10 cellular contexts compared by ENCODE assay signal in the genomic region with DNA sequence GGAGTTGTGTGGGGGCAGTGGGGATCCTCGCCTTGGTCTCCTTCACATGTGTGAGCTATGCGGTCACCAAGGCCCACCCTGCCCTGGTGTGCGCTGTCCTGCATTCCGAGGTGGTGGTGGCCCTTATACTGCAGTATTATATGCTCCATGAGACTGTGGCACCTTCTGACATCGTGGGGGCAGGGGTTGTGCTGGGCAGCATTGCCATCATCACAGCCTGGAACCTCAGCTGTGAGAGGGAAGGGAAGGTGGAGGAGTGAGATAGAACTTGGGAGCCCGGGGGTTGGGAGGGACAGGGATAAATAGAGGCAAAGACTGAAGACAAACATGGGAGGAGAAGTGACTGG. TPM values are rescaled to one million over a fixed set of nuclear protein-coding genes. Genes with fewer than 3 reads are reported as not detected.
DNase-seq lines count a peak whose midpoint lies in the region; ATAC-seq and TF ChIP-seq lines count a peak whose summit lies in the region.
"Not testable (repeated sequence)": the region's sequence is repeated elsewhere in the genome, so short reads cannot be mapped to it uniquely, and the experiment has no call there.
"Had no signal": no experiment of that assay in that cellular context is flagged by ENCODE, and none has a peak within 500 bp of the region (broad histone marks: within the 10 kb centered on the region; RNA-seq: fewer than 3 reads in every experiment).

No MANE protein-coding gene starts in this region.

- peak overlapping the region; percentile 80 for H3K4me2 ChIP-seq in BLaER1

- H2AFZ ChIP-seq in neuron (ENCODE audit: low read depth, low read length) = not testable (repeated sequence)

- TF ChIP-seq POLR2A in adrenal gland (IDR thresholded peaks at IDR 0.05) = not testable (repeated sequence)

- ATAC-seq in T-helper 17 cell = not testable (repeated sequence)

- not testable (repeated sequence) for TF ChIP-seq CTCF in adrenal gland (IDR thresholded peaks at IDR 0.05); endothelial cell (IDR thresholded peaks at IDR 0.05; ENCODE audit: unreplicated experiment)

- peaks cover 41% of the 10 kb centered on the region for H4K20me1 ChIP-seq in BLaER1

- not testable (repeated sequence) for DNase-seq in T-helper 17 cell; adrenal gland; endothelial cell (ENCODE audit: low spot score)

- H3K4me1 Mint-ChIP-seq in T-helper 17 cell = peaks cover 64% of the 10 kb centered on the region
- H3K4me1 Mint-ChIP-seq in endothelial cell (ENCODE audit: unreplicated experiment) = peaks cover 61% of the 10 kb centered on the region

- H3K4me1 ChIP-seq in BLaER1 (peaks cover 66% of the 10 kb centered on the region), HUES6 (ENCODE audit: control insufficient read depth, insufficient read depth, low read length) (peaks cover 35% of the 10 kb centered on the region), adrenal gland (replicated peaks in 1 of 2) (peaks cover 38 to 41% of the 10 kb centered on the region in 2 donors), neuron (ENCODE audit: insufficient read depth, low read length) (peaks cover 42% of the 10 kb centered on the region), stomach smooth muscle (ENCODE audit: control insufficient read depth, insufficient read depth, low read length) (peaks cover 49% of the 10 kb centered on the region)

- not testable (repeated sequence) for H3K36me3 ChIP-seq in BLaER1; HUES6 (ENCODE audit: control insufficient read depth, insufficient read depth, low read length); adrenal gland (replicated peaks in 1 of 2); neuron (ENCODE audit: insufficient read depth, low read length); stomach smooth muscle (ENCODE audit: control insufficient read depth in 2 of 2, insufficient read depth in 2 of 2, low read length in 2 of 2)

- H3K4me3 Mint-ChIP-seq in T-helper 17 cell (peak overlapping the region; percentile 98), endothelial cell (ENCODE audit: unreplicated experiment) (peak overlapping the region; percentile 98)

- peak overlapping the region; percentile 100 for H3K27ac Mint-ChIP-seq in T-helper 17 cell
- H3K27ac Mint-ChIP-seq in endothelial cell (ENCODE audit: unreplicated experiment) = peak overlapping the region; percentile 99

- H3K9me3 ChIP-seq in BLaER1; HUES6 (ENCODE audit: control insufficient read depth, insufficient read depth, low read depth, low read length); T-helper 17 cell (ENCODE audit: control insufficient read depth, low read length, poor library complexity, severe bottlenecking); adrenal gland (replicated peaks in 1 of 3); neuron (ENCODE audit: low read length); stomach smooth muscle (ENCODE audit: control insufficient read depth in 2 of 2, low read length in 2 of 2): not testable (repeated sequence)

- 69 to 82% (median 73%) methylated on average over 4 to 6 of the region's 6 CpGs for WGBS in adrenal gland, 4 donors

- H3K4me3 ChIP-seq in BLaER1 (peak overlapping the region; percentile 72), HUES6 (ENCODE audit: low read depth, low read length) (peak overlapping the region; percentile 83), adrenal gland (peak overlapping the region in 1 of 4 donors; percentile 65), neuron (ENCODE audit: low read length) (peak overlapping the region; percentile 81), stomach smooth muscle (ENCODE audit: low read length in 2 of 2) (peak overlapping the region; percentile 73 to 94)

- H3K36me3 Mint-ChIP-seq in T-helper 17 cell (ENCODE audit: low read depth); endothelial cell (ENCODE audit: low read depth, unreplicated experiment): not testable (repeated sequence)

- H3K27ac ChIP-seq in BLaER1 = peak overlapping the region; percentile 100
- not testable (repeated sequence) for H3K27ac ChIP-seq in HUES6 (ENCODE audit: low read depth, low read length)
- peak overlapping the region; percentile 95 to 100 (median 99) for H3K27ac ChIP-seq in adrenal gland
- peak overlapping the region; percentile 100 for H3K27ac ChIP-seq in layer of hippocampus (ENCODE audit: low read depth, low read length)
- peak overlapping the region; percentile 100 for H3K27ac ChIP-seq in stomach smooth muscle (ENCODE audit: low read length)

- not testable (repeated sequence) for H3K27me3 ChIP-seq in BLaER1; HUES6 (ENCODE audit: control insufficient read depth, insufficient read depth, low read length); adrenal gland; layer of hippocampus (ENCODE audit: control insufficient read depth, insufficient read depth, low read length); neuron (ENCODE audit: insufficient read depth, low read length); stomach smooth muscle (ENCODE audit: control insufficient read depth in 1 of 2, insufficient read depth in 2 of 2, low read length in 2 of 2)

- not testable (repeated sequence) for H3K27me3 Mint-ChIP-seq in T-helper 17 cell
- H3K27me3 Mint-ChIP-seq in endothelial cell (ENCODE audit: unreplicated experiment) = peaks cover 31% of the 10 kb centered on the region

- intact Hi-C loops in adrenal gland (cut with DNase I) = not testable (repeated sequence)

- H3K9me3 Mint-ChIP-seq in endothelial cell (ENCODE audit: unreplicated experiment) = not testable (repeated sequence)

- H3K9ac ChIP-seq in BLaER1 (peak overlapping the region; percentile 99), stomach smooth muscle (ENCODE audit: low read length in 2 of 2) (peak overlapping the region; percentile 98 to 100)
- H3K9ac ChIP-seq in HUES6 (ENCODE audit: low read length) = not testable (repeated sequence)

RNA-seq across cellular contexts. Expression of gene POLR2A, which starts 1.5 kb away (rescaled TPM):
- total RNA-seq in T-helper 17 cell (100 to 1,000 TPM; 553 to 572 TPM), adrenal gland (100 to 1,000 TPM in 5 of 8 donors, 10 to 100 TPM in 3; 84.2 to 172 (median 118) TPM), endothelial cell (ENCODE audit: unreplicated experiment) (198 TPM)
- polyA plus RNA-seq in adrenal gland = 10 to 100 TPM; 19.3 to 80.4 (median 58.7) TPM

RNA-seq across cellular contexts. Expression of gene SLC35G6, which starts 1.5 kb away (rescaled TPM):
- total RNA-seq in T-helper 17 cell (not detected), adrenal gland (not detected), endothelial cell (ENCODE audit: unreplicated experiment) (not detected)
- under 1 TPM in 1 of 3 donors, not detected in 2; 0.24 TPM for polyA plus RNA-seq in adrenal gland
- total RNA-seq: omental fat pad, SK-MEL-5 had no signal

RNA-seq across cellular contexts. Expression of gene ZBTB4, which starts 3.3 kb away (rescaled TPM):
- total RNA-seq in T-helper 17 cell = 10 to 100 TPM; 44.9 to 49.5 TPM
- 100 to 1,000 TPM in 1 of 8 donors, 10 to 100 TPM in 7; 54.0 to 111 (median 76.4) TPM for total RNA-seq in adrenal gland
- 10 to 100 TPM; 30.0 to 59.6 (median 54.6) TPM for polyA plus RNA-seq in adrenal gland
- 21.5 TPM for total RNA-seq in endothelial cell (ENCODE audit: unreplicated experiment)

RNA-seq across cellular contexts. Expression of gene CHRNB1, which starts 37.9 kb away (rescaled TPM):
- total RNA-seq in T-helper 17 cell (1 to 10 TPM; 7.0 to 7.2 TPM), adrenal gland (10 to 100 TPM; 18.7 to 56.3 (median 39.0) TPM), endothelial cell (ENCODE audit: unreplicated experiment) (11.8 TPM)
- 10 to 100 TPM; 32.2 to 40.8 (median 32.9) TPM for polyA plus RNA-seq in adrenal gland

RNA-seq across cellular contexts. Expression of gene FGF11, which starts 43.4 kb away (rescaled TPM):
- total RNA-seq in T-helper 17 cell (1 to 10 TPM; 2.0 to 2.6 TPM), adrenal gland (10 to 100 TPM; 12.8 to 76.7 (median 27.3) TPM), endothelial cell (ENCODE audit: unreplicated experiment) (19.7 TPM)
- polyA plus RNA-seq in adrenal gland = 10 to 100 TPM; 10.2 to 33.2 (median 19.2) TPM
